ENCODE assay signal across 27 cellular contexts in the genomic region with DNA sequence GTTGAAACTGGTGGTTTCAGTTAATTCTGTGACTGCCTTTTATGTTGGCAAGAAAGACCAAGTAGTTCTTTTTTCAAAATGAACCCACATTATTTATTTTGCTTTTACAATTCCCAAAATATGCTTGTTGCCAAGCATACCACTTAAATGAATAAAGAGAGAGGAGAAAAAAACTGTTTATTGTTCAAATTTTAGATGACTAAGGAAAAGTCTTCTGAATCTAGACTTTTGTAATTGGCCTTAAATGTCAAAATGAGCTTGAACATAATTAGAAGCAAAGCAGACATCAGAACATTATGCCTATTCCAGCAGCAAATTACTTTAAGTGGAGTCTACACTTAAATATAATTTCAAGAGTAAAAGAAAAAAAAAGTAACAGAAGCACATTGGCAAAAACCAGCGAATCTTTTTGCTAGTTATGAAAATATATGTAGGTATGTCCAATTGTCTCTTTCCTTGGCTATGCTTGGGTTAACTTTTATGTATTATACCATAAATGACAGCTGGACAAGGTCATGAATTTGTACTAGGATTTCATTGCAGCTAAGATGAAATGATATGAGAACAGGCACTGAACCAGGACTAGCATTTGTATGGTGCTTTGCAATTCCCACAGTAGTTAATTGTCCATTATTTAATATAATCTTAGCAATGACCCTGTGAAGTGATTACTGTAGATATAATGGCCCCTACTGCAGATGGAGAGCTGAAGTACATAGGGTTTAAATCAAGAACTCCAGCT.
DNase-seq lines count a peak whose midpoint lies in the region; ATAC-seq and TF ChIP-seq lines count a peak whose summit lies in the region.
"Had no signal": no experiment of that assay in that cellular context is flagged by ENCODE, and none has a peak within 500 bp of the region (broad histone marks: within the 10 kb centered on the region; RNA-seq: fewer than 3 reads in every experiment).

No MANE protein-coding gene starts in this region.

- in situ Hi-C loops in GM23248 (cut with MboI), result no loop called here

- no peak overlapping the region for H3K27ac Mint-ChIP-seq in glutamatergic neuron (ENCODE audit: unreplicated experiment)
- H3K27ac Mint-ChIP-seq: activated B cell treated with CpG ODN at 0.5 μM for 24 hours; activated naive CD4-positive, alpha-beta T cell treated with anti-CD3 and anti-CD28 coated beads for 36 hours; activated T-helper 1 cell treated with anti-CD3 and anti-CD28 coated beads, Interleukin-12 subunit alpha, Interleukin-12 subunit beta, Interleukin-2, Interleukin-4 antibody, amounts not matched to agents 30 ng/mL and 10 ng/mL and 1 ng/mL, durations not matched to agents 14 hours and 24 hours and 36 hours; mesothelial cell of epicardium; naive B cell; T-cell had no signal

- H3K9me2 ChIP-seq in GM23248 (ENCODE audit: insufficient read depth), result no peaks in the 10 kb centered on the region

- H3K27me3 Mint-ChIP-seq in glutamatergic neuron (ENCODE audit: unreplicated experiment), result no peaks in the 10 kb centered on the region
- H3K27me3 Mint-ChIP-seq: activated B cell treated with CpG ODN at 0.5 μM for 24 hours, naive B cell had no signal

- H3K4me1 ChIP-seq in GM23248 (ENCODE audit: insufficient read depth), result peaks cover 13% of the 10 kb centered on the region; the same call in 1 of the 2 replicates
- H3K4me1 ChIP-seq: BLaER1 treated with 17β-estradiol and CSF1 and Interleukin-3, amounts not matched to agents 10 nM and 100 nM; Caco-2; colonic mucosa; Peyer's patch; transverse colon had no signal

- H3K9me3 ChIP-seq in GM23248 (ENCODE audit: low read depth), result no peaks in the 10 kb centered on the region
- H3K9me3 ChIP-seq: A549, Caco-2, colonic mucosa, MG63, Peyer's patch, transverse colon had no signal

- H3K9ac ChIP-seq in GM23248, result no peak overlapping the region
- H3K9ac ChIP-seq: BLaER1 treated with 17β-estradiol and CSF1 and Interleukin-3, amounts not matched to agents 10 nM and 100 nM had no signal

- peak; percentile 5 for DNase-seq in AG09309 (ENCODE audit: low read depth)
- DNase-seq in GM23248, result peak; percentile 29
- peak; percentile 12 for DNase-seq in fibroblast of the aortic adventitia (ENCODE audit: low read depth)
- no peak for DNase-seq in activated T-cell treated with anti-CD3 and anti-CD28 coated beads, Interleukin-2, amount 50 U/mL, for 1 hour
- no peak for DNase-seq in kidney glomerular epithelial cell (lab: John Stamatoyannopoulos, UW)
- DNase-seq in glutamatergic neuron, result no peak
- DNase-seq: activated B cell treated with CpG ODN at 0.5 μM for 24 hours; activated CD4-positive, alpha-beta T cell treated with anti-CD3 and anti-CD28 coated beads, Interleukin-2, amount 50 U/mL, for 1 hour; activated naive CD4-positive, alpha-beta T cell treated with anti-CD3 and anti-CD28 coated beads for 36 hours; Caco-2; colonic mucosa; MG63; naive B cell; NCI-H526 treated with DMSO at 0.1 percent for 48 hours; nucleus accumbens; Peyer's patch; SIG-M5; small intestine; T-cell; transverse colon had no signal

- no peak overlapping the region for H3K4me3 ChIP-seq in AG09309 (ENCODE audit: control insufficient read depth, low read depth, low read length)
- no peak overlapping the region for H3K4me3 ChIP-seq in GM23248
- no peak overlapping the region for H3K4me3 ChIP-seq in fibroblast of the aortic adventitia (ENCODE audit: low read depth, low read length)
- H3K4me3 ChIP-seq: A549; BLaER1 treated with 17β-estradiol and CSF1 and Interleukin-3, amounts not matched to agents 10 nM and 100 nM; colonic mucosa; K562; MG63; Peyer's patch; transverse colon had no signal

- no peak overlapping the region for H3K27ac ChIP-seq in GM23248
- H3K27ac ChIP-seq: A549; BLaER1 treated with 17β-estradiol and CSF1 and Interleukin-3, amounts not matched to agents 10 nM and 100 nM; colonic mucosa; Peyer's patch; transverse colon had no signal

- H3K36me3 Mint-ChIP-seq in glutamatergic neuron (ENCODE audit: unreplicated experiment), result peaks cover 13% of the 10 kb centered on the region
- H3K36me3 Mint-ChIP-seq: mesothelial cell of epicardium, naive B cell, T-cell had no signal

- ATAC-seq in SK-N-SH treated with all-trans-retinoic acid at 6 μM for 48 hours, result peak; percentile 83
- ATAC-seq in GM21723 (IDR thresholded peaks at IDR 0.05; ENCODE audit: unreplicated experiment), result no peak
- ATAC-seq: A549, K562, T-cell had no signal

- no peaks in the 10 kb centered on the region for H3K79me2 ChIP-seq in GM23248 (ENCODE audit: insufficient read depth)

- H3K4me1 Mint-ChIP-seq in glutamatergic neuron (ENCODE audit: low read depth, unreplicated experiment), result peaks cover 3% of the 10 kb centered on the region
- H3K4me1 Mint-ChIP-seq: activated B cell treated with CpG ODN at 0.5 μM for 24 hours, mesothelial cell of epicardium, naive B cell, T-cell had no signal

- TF ChIP-seq CTCF in AG09309 (IDR thresholded peaks at IDR 0.05; ENCODE audit: control insufficient read depth, insufficient read depth, low read depth, low read length, missing control alignments), result no peak
- no peak for TF ChIP-seq CTCF in fibroblast of the aortic adventitia (IDR thresholded peaks at IDR 0.05; ENCODE audit: insufficient read depth, low read length)
- no peak for TF ChIP-seq CTCF in glutamatergic neuron (IDR thresholded peaks at IDR 0.05; ENCODE audit: partially characterized antibody, unreplicated experiment)

- H3K4me2 ChIP-seq in GM23248 (ENCODE audit: unreplicated experiment), result no peak overlapping the region
- H3K4me2 ChIP-seq: A549; BLaER1 treated with 17β-estradiol and CSF1 and Interleukin-3, amounts not matched to agents 10 nM and 100 nM had no signal

- H3K4me3 Mint-ChIP-seq in glutamatergic neuron (ENCODE audit: unreplicated experiment), result no peak overlapping the region
- H3K4me3 Mint-ChIP-seq: activated B cell treated with CpG ODN at 0.5 μM for 24 hours; activated naive CD4-positive, alpha-beta T cell treated with anti-CD3 and anti-CD28 coated beads for 36 hours; activated T-helper 1 cell treated with anti-CD3 and anti-CD28 coated beads, Interleukin-12 subunit alpha, Interleukin-12 subunit beta, Interleukin-2, Interleukin-4 antibody, amounts not matched to agents 30 ng/mL and 10 ng/mL and 1 ng/mL, durations not matched to agents 14 hours and 24 hours and 36 hours; mesothelial cell of epicardium; naive B cell; T-cell had no signal

- peaks cover 2% of the 10 kb centered on the region for H3K9me3 Mint-ChIP-seq in glutamatergic neuron (ENCODE audit: unreplicated experiment)
- H3K9me3 Mint-ChIP-seq: activated B cell treated with CpG ODN at 0.5 μM for 24 hours; activated naive CD4-positive, alpha-beta T cell treated with anti-CD3 and anti-CD28 coated beads for 36 hours; activated T-helper 1 cell treated with anti-CD3 and anti-CD28 coated beads, Interleukin-12 subunit alpha, Interleukin-12 subunit beta, Interleukin-2, Interleukin-4 antibody, amounts not matched to agents 30 ng/mL and 10 ng/mL and 1 ng/mL, durations not matched to agents 14 hours and 24 hours and 36 hours; mesothelial cell of epicardium had no signal

- peaks cover 5% of the 10 kb centered on the region; the same call in 1 of the 2 replicates for H3F3A ChIP-seq in GM23248 (ENCODE audit: insufficient read depth)

- peak overlapping the region; percentile 46 for H2AFZ ChIP-seq in GM23248

- H3K36me3 ChIP-seq in GM23248 (ENCODE audit: low read depth), result no peaks in the 10 kb centered on the region
- H3K36me3 ChIP-seq: BLaER1 treated with 17β-estradiol and CSF1 and Interleukin-3, amounts not matched to agents 10 nM and 100 nM; colonic mucosa; MG63; Peyer's patch; transverse colon had no signal

- WGBS in GM23248 (ENCODE audit: low coverage in 1 of 2, low lambda C conversion rate in 2 of 2, missing lambda C conversion rate in 2 of 2), 2 experiments, result 32 to 50% methylated on average over 1 of the region's 1 CpG

- H4K20me1 ChIP-seq in GM23248 (ENCODE audit: insufficient read depth), result no peaks in the 10 kb centered on the region
- H4K20me1 ChIP-seq: BLaER1 treated with 17β-estradiol and CSF1 and Interleukin-3, amounts not matched to agents 10 nM and 100 nM had no signal

- H3K27me3 ChIP-seq in GM23248 (replicated peaks; ENCODE audit: insufficient read depth), result no peaks in the 10 kb centered on the region
- H3K27me3 ChIP-seq: BLaER1 treated with 17β-estradiol and CSF1 and Interleukin-3, amounts not matched to agents 10 nM and 100 nM; colonic mucosa; MG63; Peyer's patch; transverse colon had no signal

TF ChIP-seq in SK-N-SH treated with all-trans-retinoic acid at 6 μM for 48 hours, 23 proteins besides CTCF, POLR2A, EP300 and RAD21 (continues in another document):
- TF ChIP-seq ZFP3 (CRISPR knock-in tag; IDR thresholded peaks at IDR 0.05), result no peak
- no peak for TF ChIP-seq GLIS3 (CRISPR knock-in tag; IDR thresholded peaks at IDR 0.05)
- TF ChIP-seq SNAI2 (CRISPR knock-in tag; IDR thresholded peaks at IDR 0.05), result no peak
- 0 out of 2 replicates have a peak, but pooled peaks have one; percentile 32 for TF ChIP-seq ZC3H10 (CRISPR knock-in tag; IDR thresholded peaks at IDR 0.05)
- TF ChIP-seq, protein P1, sequence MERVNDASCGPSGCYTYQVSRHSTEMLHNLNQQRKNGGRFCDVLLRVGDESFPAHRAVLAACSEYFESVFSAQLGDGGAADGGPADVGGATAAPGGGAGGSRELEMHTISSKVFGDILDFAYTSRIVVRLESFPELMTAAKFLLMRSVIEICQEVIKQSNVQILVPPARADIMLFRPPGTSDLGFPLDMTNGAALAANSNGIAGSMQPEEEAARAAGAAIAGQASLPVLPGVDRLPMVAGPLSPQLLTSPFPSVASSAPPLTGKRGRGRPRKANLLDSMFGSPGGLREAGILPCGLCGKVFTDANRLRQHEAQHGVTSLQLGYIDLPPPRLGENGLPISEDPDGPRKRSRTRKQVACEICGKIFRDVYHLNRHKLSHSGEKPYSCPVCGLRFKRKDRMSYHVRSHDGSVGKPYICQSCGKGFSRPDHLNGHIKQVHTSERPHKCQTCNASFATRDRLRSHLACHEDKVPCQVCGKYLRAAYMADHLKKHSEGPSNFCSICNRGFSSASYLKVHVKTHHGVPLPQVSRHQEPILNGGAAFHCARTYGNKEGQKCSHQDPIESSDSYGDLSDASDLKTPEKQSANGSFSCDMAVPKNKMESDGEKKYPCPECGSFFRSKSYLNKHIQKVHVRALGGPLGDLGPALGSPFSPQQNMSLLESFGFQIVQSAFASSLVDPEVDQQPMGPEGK (CRISPR knock-in tag; IDR thresholded peaks at IDR 0.05; ENCODE audit: borderline replicate concordance), result no peak
- TF ChIP-seq ZNF565 (CRISPR knock-in tag; conservative IDR thresholded peaks at IDR 0.05; ENCODE audit: low read depth), result no peak
- TF ChIP-seq ESRRG (CRISPR knock-in tag; IDR thresholded peaks at IDR 0.05), result no peak
- TF ChIP-seq CSDC2 (CRISPR knock-in tag; IDR thresholded peaks at IDR 0.05), result no peak

Comparison
In these comparisons a context has a peak if more than half of its experiments do, and no peak if none do; other contexts are left out.
1. DNase-seq: peak in AG09309 (single experiment), GM23248 (single experiment) and fibroblast of the aortic adventitia (single experiment); none in activated T-cell treated with anti-CD3 and anti-CD28 coated beads, Interleukin-2, amount 50 U/mL, for 1 hour (single experiment), kidney glomerular epithelial cell (single experiment) and glutamatergic neuron (single experiment).